In the genomic region with DNA sequence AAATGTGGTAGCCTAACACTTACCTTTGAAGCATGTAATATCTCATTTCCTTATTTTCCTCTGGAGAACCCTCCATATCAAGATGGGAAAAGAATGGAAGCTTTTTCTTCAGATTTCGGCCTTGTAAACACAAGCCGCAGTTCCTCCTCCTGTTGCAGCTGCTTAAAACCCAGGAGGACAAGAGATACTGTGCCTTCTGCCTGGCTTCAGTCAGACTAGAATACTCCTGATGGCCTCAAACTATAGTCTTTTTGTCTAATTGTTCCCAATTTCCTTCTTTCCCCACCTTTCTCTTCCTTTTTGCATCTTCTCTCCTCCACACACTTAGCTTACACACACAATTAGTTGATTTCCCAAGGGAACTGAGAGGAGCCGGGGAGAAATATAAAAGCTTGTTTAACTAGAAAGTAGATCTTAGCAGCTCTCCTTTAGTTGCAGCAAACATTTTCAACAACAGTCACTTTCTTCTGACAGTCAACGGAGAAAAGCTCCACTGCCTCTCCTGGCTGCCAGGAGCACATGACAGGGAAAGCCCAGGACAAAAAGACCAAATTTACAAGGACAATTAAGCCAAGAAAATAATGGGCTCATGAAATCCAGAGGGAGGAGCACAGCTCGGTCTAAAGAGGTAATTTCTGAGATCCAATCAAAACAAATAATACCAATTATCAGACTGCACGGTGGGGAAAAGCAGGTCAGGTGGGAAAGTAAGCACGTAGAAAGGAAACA, we compare ENCODE assay signal across 10 cellular contexts.
DNase-seq lines count a peak whose midpoint lies in the region; ATAC-seq, FAIRE-seq and TF ChIP-seq lines count a peak whose summit lies in the region.
"Had no signal": no experiment of that assay in that cellular context is flagged by ENCODE, and none has a peak within 500 bp of the region (broad histone marks: within the 10 kb centered on the region; RNA-seq: fewer than 3 reads in every experiment).

No MANE protein-coding gene starts in this region.

- CTCF ChIA-PET in HEK293 (lab: Yijun Ruan, JAX) = interaction anchor here (0.7 to 0.8 kb wide), 4 partner anchors 33 to 251 kb away, joined by 3 read pairs; no protein-coding TSS in a partner anchor
- CTCF ChIA-PET in PC-9 (lab: Charles Lee) = interaction anchor here (0.5 to 1.0 kb wide), 2 partner anchors 74 to 329 kb away, joined by 3 to 4 read pairs; no protein-coding TSS in a partner anchor

- H3K27me3 ChIP-seq in PC-9 (ENCODE audit: insufficient read depth, low read depth) = no peaks in the 10 kb centered on the region
- no peaks in the 10 kb centered on the region for H3K27me3 ChIP-seq in psoas muscle (ENCODE audit: insufficient read depth in 3 of 3, low read length in 2 of 3)

- POLR2A ChIA-PET in HEK293 (lab: Yijun Ruan, JAX) = interaction anchor here (0.6 to 1.5 kb wide), 2 partner anchors 26 to 59 kb away, joined by 3 read pairs; no protein-coding TSS in a partner anchor
- POLR2A ChIA-PET in PC-9 (lab: Charles Lee; ENCODE audit: unreplicated experiment) = interaction anchor here (0.7 kb wide), 1 partner anchor 24 kb away, joined by 3 read pairs; no protein-coding TSS in a partner anchor

- peaks cover 16% of the 10 kb centered on the region; the same call in 1 of the 2 replicates for H3F3A ChIP-seq in PC-9 (ENCODE audit: insufficient read depth, low read depth)

- peaks cover 73% of the 10 kb centered on the region for H3K79me2 ChIP-seq in PC-9 (ENCODE audit: low read depth)

- peaks cover 31% of the 10 kb centered on the region for H3K4me1 ChIP-seq in HEK293 (ENCODE audit: control insufficient read depth, insufficient read depth, low read length)
- peaks cover 6% of the 10 kb centered on the region; the same call in 1 of the 2 replicates for H3K4me1 ChIP-seq in PC-9 (replicated peaks; ENCODE audit: insufficient read depth)
- H3K4me1 ChIP-seq in psoas muscle = peaks cover 9% of the 10 kb centered on the region

- H3K4me2 ChIP-seq in PC-9 = no peak overlapping the region

- H3K36me3 ChIP-seq in HEK293 (ENCODE audit: control insufficient read depth in 2 of 2, insufficient read depth in 1 of 2, low read length in 2 of 2) = peaks cover 0 to 13% of the 10 kb centered on the region in 2 experiments; a peak in 1 of 3 replicates
- H3K36me3 ChIP-seq in PC-9 (ENCODE audit: low read depth) = peaks cover 7% of the 10 kb centered on the region
- H3K36me3 ChIP-seq in psoas muscle (ENCODE audit: insufficient read depth in 1 of 2, low read depth in 1 of 2) = peaks cover 0 to 7% of the 10 kb centered on the region in 2 donors

- no peak for TF ChIP-seq CTCF in HEK293 (tag by site-specific recombination; IDR thresholded peaks at IDR 0.05)
- TF ChIP-seq CTCF in PC-9 (conservative IDR thresholded peaks at IDR 0.05) = no peak
- TF ChIP-seq CTCF in psoas muscle (IDR thresholded peaks at IDR 0.05) = no peak
- TF ChIP-seq CTCF in D721Med (IDR thresholded peaks at IDR 0.05; ENCODE audit: insufficient read depth, missing control alignments) = no peak

- intact Hi-C loops in PC-9 (cut with micrococcal nuclease; ENCODE audit: unreplicated experiment) = no loop called here
- intact Hi-C loops in psoas muscle (cut with DNase I) = no loop called here

- WGBS in psoas muscle, 3 donors = 19 to 28% (median 22%) methylated on average over 7 of the region's 7 CpGs

- DNase-seq in PC-9 = no peak
- DNase-seq in frontal cortex (ENCODE audit: low spot score in 2 of 2) = peak; percentile 5 to 20
- DNase-seq in psoas muscle = no peak
- no peak for DNase-seq in D721Med (ENCODE audit: insufficient read length, low spot score)
- DNase-seq in left lobe of liver (ENCODE audit: low spot score) = no peak
- no peak for DNase-seq in EL
- DNase-seq: activated naive CD8-positive, alpha-beta T cell treated with anti-CD3 and anti-CD28 coated beads, Interleukin-2, amount 10 ng/mL, durations not matched to agents 7 days and 5 days had no signal

- FAIRE-seq in frontal cortex (lab: Jason Lieb, UNC) = no peak
- FAIRE-seq in D721Med (lab: Jason Lieb, UNC) = no peak
- FAIRE-seq: GM19239 had no signal

- no peak overlapping the region for H3K4me3 ChIP-seq in HEK293 (ENCODE audit: low read depth, low read length)
- H3K4me3 ChIP-seq in PC-9 = no peak overlapping the region
- H3K4me3 ChIP-seq in psoas muscle = peak overlapping the region; percentile 58

- H3K9me3 ChIP-seq in HEK293 (ENCODE audit: control insufficient read depth, insufficient read depth, low read depth, low read length) (no peaks in the 10 kb centered on the region), PC-9 (ENCODE audit: insufficient read depth, low read depth) (no peaks in the 10 kb centered on the region), psoas muscle (no peaks in the 10 kb centered on the region)

- no peaks in the 10 kb centered on the region for H3K9me2 ChIP-seq in PC-9 (ENCODE audit: insufficient read depth)

- peak in 2 of 4 donors; percentile 25 to 61 for ATAC-seq in psoas muscle
- no peak for ATAC-seq in GM21526 (IDR thresholded peaks at IDR 0.05; ENCODE audit: low FRiP score, unreplicated experiment)
- no peak for ATAC-seq in left lobe of liver

- H3K27ac ChIP-seq in HEK293 (ENCODE audit: extremely low read depth, low read depth, low read length) (peak overlapping the region; percentile 72), PC-9 (0 out of 2 replicates have a peak overlapping the region, but pooled peaks have one; percentile 32), psoas muscle (peak overlapping the region; percentile 71)

- no peak overlapping the region for H2AFZ ChIP-seq in PC-9

- H4K20me1 ChIP-seq in PC-9 (ENCODE audit: insufficient read depth) = peaks cover 39% of the 10 kb centered on the region

- no TSS peak for BruUV-seq in PC-9 (replicated peaks; lab: Mats Ljungman, UMichigan)

TF ChIP-seq in HEK293, 187 proteins besides CTCF, POLR2A, EP300 and RAD21 (continues in another document):
- TF ChIP-seq WT1 (tag by site-specific recombination; IDR thresholded peaks at IDR 0.05) (0 out of 2 replicates have a peak, but pooled peaks have one; percentile 55), SP7 (tag by site-specific recombination; IDR thresholded peaks at IDR 0.05) (no peak), ZNF324 (tag by site-specific recombination; IDR thresholded peaks at IDR 0.05) (no peak), ZNF335 (tag by site-specific recombination; conservative IDR thresholded peaks at IDR 0.05) (peak; percentile 36; the same call in 1 of the 2 replicates), ZNF791 (tag by site-specific recombination; IDR thresholded peaks at IDR 0.05) (no peak), TRIM28 (IDR thresholded peaks at IDR 0.05; ENCODE audit: borderline replicate concordance, low read length) (peak; percentile 85), PRDM1 (tag by site-specific recombination; IDR thresholded peaks at IDR 0.05) (peak; percentile 96), SCRT1 (tag by site-specific recombination; IDR thresholded peaks at IDR 0.05; ENCODE audit: borderline replicate concordance) (0 out of 2 replicates have a peak, but pooled peaks have one; percentile 60), ZNF629 (tag by site-specific recombination; IDR thresholded peaks at IDR 0.05) (0 out of 2 replicates have a peak, but pooled peaks have one; percentile 23), GLI2 (tag by site-specific recombination; IDR thresholded peaks at IDR 0.05; ENCODE audit: borderline replicate concordance, low read depth) (no peak), OSR2 (tag by site-specific recombination; IDR thresholded peaks at IDR 0.05) (peak; percentile 54; the same call in 1 of the 2 replicates), IKZF3 (tag by site-specific recombination; IDR thresholded peaks at IDR 0.05) (0 out of 2 replicates have a peak, but pooled peaks have one; percentile 42), ZNF341 (tag by site-specific recombination; IDR thresholded peaks at IDR 0.05; ENCODE audit: low read depth) (peak; percentile 87), ZNF366 (tag by site-specific recombination; conservative IDR thresholded peaks at IDR 0.05) (peak; percentile 60), GLIS1 (tag by site-specific recombination; IDR thresholded peaks at IDR 0.05) (no peak), FEZF1 (tag by site-specific recombination; IDR thresholded peaks at IDR 0.05) (peak; percentile 89), SCRT2 (tag by site-specific recombination; IDR thresholded peaks at IDR 0.05) (peak; percentile 57)
- TF ChIP-seq, protein P1, sequence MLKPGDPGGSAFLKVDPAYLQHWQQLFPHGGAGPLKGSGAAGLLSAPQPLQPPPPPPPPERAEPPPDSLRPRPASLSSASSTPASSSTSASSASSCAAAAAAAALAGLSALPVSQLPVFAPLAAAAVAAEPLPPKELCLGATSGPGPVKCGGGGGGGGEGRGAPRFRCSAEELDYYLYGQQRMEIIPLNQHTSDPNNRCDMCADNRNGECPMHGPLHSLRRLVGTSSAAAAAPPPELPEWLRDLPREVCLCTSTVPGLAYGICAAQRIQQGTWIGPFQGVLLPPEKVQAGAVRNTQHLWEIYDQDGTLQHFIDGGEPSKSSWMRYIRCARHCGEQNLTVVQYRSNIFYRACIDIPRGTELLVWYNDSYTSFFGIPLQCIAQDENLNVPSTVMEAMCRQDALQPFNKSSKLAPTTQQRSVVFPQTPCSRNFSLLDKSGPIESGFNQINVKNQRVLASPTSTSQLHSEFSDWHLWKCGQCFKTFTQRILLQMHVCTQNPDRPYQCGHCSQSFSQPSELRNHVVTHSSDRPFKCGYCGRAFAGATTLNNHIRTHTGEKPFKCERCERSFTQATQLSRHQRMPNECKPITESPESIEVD (tag by site-specific recombination; IDR thresholded peaks at IDR 0.05) = peak; percentile 87

Comparison
In these comparisons a context has a peak if more than half of its experiments do, and no peak if none do; other contexts are left out.
1. DNase-seq: peak in frontal cortex (2 of 2); none in PC-9 (0 of 2), psoas muscle (0 of 2), D721Med (single experiment), left lobe of liver (single experiment) and EL (single experiment).
2. Peak in every context shown above with its lines, with median percentiles within 50 percentile points of each other: H3K27ac ChIP-seq.